In genomic region chr6:160790028-160790792, GRCh38 we compare ENCODE assay signal across 15 cellular contexts.
DNase-seq lines count a peak whose midpoint lies in the region; ATAC-seq and TF ChIP-seq lines count a peak whose summit lies in the region.
"Had no signal": no experiment of that assay in that cellular context is flagged by ENCODE, and none has a peak within 500 bp of the region (broad histone marks: within the 10 kb centered on the region; RNA-seq: fewer than 3 reads in every experiment).

No MANE protein-coding gene starts in this region.

- H3K27me3 ChIP-seq in KMS-11 (ENCODE audit: insufficient read depth, low read depth) (no peaks in the 10 kb centered on the region), thoracic aorta (replicated peaks; ENCODE audit: insufficient read depth) (no peaks in the 10 kb centered on the region)

- DNase-seq in activated T-cell treated with anti-CD3 and anti-CD28 coated beads, Interleukin-2, amount 50 U/mL, for 72 hours, result peak in 1 of 2 donors; percentile 18
- DNase-seq in activated T-cell treated with anti-CD3 and anti-CD28 coated beads for 4 hours (no peak), choroid plexus epithelial cell (ENCODE audit: low read depth) (no peak), thoracic aorta (ENCODE audit: low spot score) (no peak), NCI-H526 treated with DMSO at 0.1 percent for 48 hours (lab: John Stamatoyannopoulos, UW) (no peak), COLO668 (lab: John Stamatoyannopoulos, UW; ENCODE audit: unreplicated experiment) (no peak)
- DNase-seq: activated gamma-delta T cell; AML-193; effector CD4-positive, alpha-beta T cell; IMR-90; islet precursor cell; NCI-H446 treated with DMSO at 0.1 percent for 48 hours had no signal

- no peaks in the 10 kb centered on the region for H3K36me3 ChIP-seq in KMS-11 (ENCODE audit: insufficient read depth)
- H3K36me3 ChIP-seq in thoracic aorta, result no peaks in the 10 kb centered on the region

- peak in 1 of 2 donors; percentile 32 for ATAC-seq in activated T-cell treated with anti-CD3 and anti-CD28 coated beads, Interleukin-2, amount 50 U/mL, for 72 hours (replicated peaks in 1 of 2)
- no peak for ATAC-seq in thoracic aorta (ENCODE audit: insufficient number of reproducible peaks, low FRiP score, low read depth)
- ATAC-seq in HG03378 (IDR thresholded peaks at IDR 0.05; ENCODE audit: unreplicated experiment), result no peak

- H3K4me1 Mint-ChIP-seq in activated T-cell treated with anti-CD3 and anti-CD28 coated beads, Interleukin-2, amount 50 U/mL, for 72 hours (ENCODE audit: low read depth), result peaks cover 7% of the 10 kb centered on the region

- no peak overlapping the region for H3K9ac ChIP-seq in KMS-11
- H3K9ac ChIP-seq: parathyroid adenoma had no signal

- H3K4me1 ChIP-seq in KMS-11 (ENCODE audit: low read depth, poor library complexity, severe bottlenecking) (peaks cover 37% of the 10 kb centered on the region), thoracic aorta (ENCODE audit: control insufficient read depth in 1 of 2, low read depth in 2 of 2) (no peaks in the 10 kb centered on the region)
- H3K4me1 ChIP-seq: parathyroid adenoma had no signal

- H3K36me3 Mint-ChIP-seq in activated T-cell treated with anti-CD3 and anti-CD28 coated beads, Interleukin-2, amount 50 U/mL, for 72 hours (ENCODE audit: insufficient read depth in 2 of 2), result peaks cover 7 to 10% of the 10 kb centered on the region in 2 donors

- no peaks in the 10 kb centered on the region for H3K27me3 Mint-ChIP-seq in activated T-cell treated with anti-CD3 and anti-CD28 coated beads, Interleukin-2, amount 50 U/mL, for 72 hours (ENCODE audit: low read depth)

- peak overlapping the region; percentile 9 for H3K27ac Mint-ChIP-seq in activated T-cell treated with anti-CD3 and anti-CD28 coated beads, Interleukin-2, amount 50 U/mL, for 72 hours

- H3K9me3 Mint-ChIP-seq in activated T-cell treated with anti-CD3 and anti-CD28 coated beads, Interleukin-2, amount 50 U/mL, for 72 hours, result peaks cover 10 to 12% of the 10 kb centered on the region in 2 donors

- no peaks in the 10 kb centered on the region for H3K79me2 ChIP-seq in KMS-11 (ENCODE audit: insufficient read depth, low read depth)
- H3K79me2 ChIP-seq: parathyroid adenoma had no signal

- H3K9me3 ChIP-seq in thoracic aorta, result no peaks in the 10 kb centered on the region

- H2AFZ ChIP-seq in KMS-11 (ENCODE audit: low read depth), result no peak overlapping the region
- H2AFZ ChIP-seq: parathyroid adenoma had no signal

- H3K4me3 Mint-ChIP-seq in activated T-cell treated with anti-CD3 and anti-CD28 coated beads, Interleukin-2, amount 50 U/mL, for 72 hours, result peak overlapping the region in 1 of 2 donors; percentile 49

- peak overlapping the region; percentile 36; the same call in 1 of the 2 replicates for H3K4me2 ChIP-seq in KMS-11

- H4K20me1 ChIP-seq in KMS-11 (ENCODE audit: insufficient read depth), result no peaks in the 10 kb centered on the region; the same call in 1 of the 2 replicates

- H3K27ac ChIP-seq in KMS-11 (peak overlapping the region; percentile 48; the same call in 1 of the 2 replicates), thoracic aorta (no peak overlapping the region)
- H3K27ac ChIP-seq: parathyroid adenoma had no signal

- TF ChIP-seq CTCF in KMS-11 (conservative IDR thresholded peaks at IDR 0.05; ENCODE audit: low read depth, low read length) (peak; percentile 57), choroid plexus epithelial cell (conservative IDR thresholded peaks at IDR 0.05; ENCODE audit: low read depth, low read length) (peak; percentile 9), thoracic aorta (IDR thresholded peaks at IDR 0.05) (no peak)

- H3K4me3 ChIP-seq in KMS-11 (IDR thresholded peaks at IDR 0.05; ENCODE audit: insufficient read depth, low read depth, low read length) (no peak overlapping the region), choroid plexus epithelial cell (ENCODE audit: low read depth, low read length) (no peak overlapping the region), thoracic aorta (peak overlapping the region; percentile 30)
